Comparison of ENCODE assay signal across 14 cellular contexts in genomic region chr1:108057536-108057935, GRCh38.
A peak's percentile ranks its signal among the peaks of the same experiment; 100 is the strongest.
DNase-seq lines count a peak whose midpoint lies in the region; ATAC-seq and TF ChIP-seq lines count a peak whose summit lies in the region.
"Had no signal": no experiment of that assay in that cellular context is flagged by ENCODE, and none has a peak within 500 bp of the region (broad histone marks: within the 10 kb centered on the region; RNA-seq: fewer than 3 reads in every experiment).

No MANE protein-coding gene starts in this region.

- peak overlapping the region; percentile 17 for H3K4me3 Mint-ChIP-seq in nephron progenitor cell
- H3K4me3 Mint-ChIP-seq: activated CD8-positive, alpha-beta T cell treated with anti-CD3 and anti-CD28 coated beads for 36 hours had no signal

- no peak for TF ChIP-seq CTCF in fibroblast of mammary gland (conservative IDR thresholded peaks at IDR 0.05; ENCODE audit: control insufficient read depth, insufficient read depth, low read depth, low read length)
- no peak for TF ChIP-seq CTCF in nephron progenitor cell (IDR thresholded peaks at IDR 0.05)

- peaks cover 28% of the 10 kb centered on the region for H3K9me3 Mint-ChIP-seq in nephron progenitor cell

- ATAC-seq in GM18520 (IDR thresholded peaks at IDR 0.05; ENCODE audit: unreplicated experiment): no peak
- no peak for ATAC-seq in HG03460 (IDR thresholded peaks at IDR 0.05; ENCODE audit: unreplicated experiment)
- ATAC-seq: activated CD8-positive, alpha-beta T cell treated with anti-CD3 and anti-CD28 coated beads for 36 hours; gastroesophageal sphincter; HCT116 had no signal

- peaks cover 36% of the 10 kb centered on the region for H3K4me1 Mint-ChIP-seq in nephron progenitor cell

- peak; percentile 83 for DNase-seq in ELF-1 (ENCODE audit: low read depth, low spot score)
- DNase-seq in NCI-H82 treated with DMSO at 0.1 percent for 48 hours (lab: John Stamatoyannopoulos, UW; ENCODE audit: unreplicated experiment): peak; percentile 34
- DNase-seq in fibroblast of mammary gland (ENCODE audit: low read depth): peak; percentile 50
- peak; percentile 45 for DNase-seq in nephron progenitor cell
- DNase-seq in NCI-H2196 treated with DMSO at 0.1 percent for 48 hours (lab: John Stamatoyannopoulos, UW; ENCODE audit: unreplicated experiment): no peak
- no peak for DNase-seq in HPDE6-E6E7 (ENCODE audit: extremely low spot score)
- DNase-seq: activated CD8-positive, alpha-beta T cell treated with anti-CD3 and anti-CD28 coated beads for 36 hours; COR-L47 had no signal

- no peak overlapping the region for H3K4me3 ChIP-seq in fibroblast of mammary gland (ENCODE audit: control insufficient read depth, low read depth, low read length)
- H3K4me3 ChIP-seq: ascending aorta, gastroesophageal sphincter, pancreas had no signal

- H3K27me3 Mint-ChIP-seq in nephron progenitor cell (ENCODE audit: low read depth, poor library complexity): peaks cover 6% of the 10 kb centered on the region
- H3K27me3 Mint-ChIP-seq: activated CD8-positive, alpha-beta T cell treated with anti-CD3 and anti-CD28 coated beads for 36 hours had no signal

- peaks cover 15% of the 10 kb centered on the region for H3K36me3 Mint-ChIP-seq in nephron progenitor cell (ENCODE audit: low read depth)

- H3K27ac Mint-ChIP-seq in nephron progenitor cell: peak overlapping the region; percentile 86
- H3K27ac Mint-ChIP-seq: activated CD8-positive, alpha-beta T cell treated with anti-CD3 and anti-CD28 coated beads for 36 hours had no signal

Comparison
In these comparisons a context has a peak if more than half of its experiments do, and no peak if none do; other contexts are left out.
1. DNase-seq: peak in ELF-1 (single experiment), NCI-H82 treated with DMSO at 0.1 percent for 48 hours (single experiment), fibroblast of mammary gland (single experiment) and nephron progenitor cell (single experiment); none in NCI-H2196 treated with DMSO at 0.1 percent for 48 hours (single experiment) and HPDE6-E6E7 (single experiment).